ENCODE assay signal across 10 cellular contexts in the genomic region with DNA sequence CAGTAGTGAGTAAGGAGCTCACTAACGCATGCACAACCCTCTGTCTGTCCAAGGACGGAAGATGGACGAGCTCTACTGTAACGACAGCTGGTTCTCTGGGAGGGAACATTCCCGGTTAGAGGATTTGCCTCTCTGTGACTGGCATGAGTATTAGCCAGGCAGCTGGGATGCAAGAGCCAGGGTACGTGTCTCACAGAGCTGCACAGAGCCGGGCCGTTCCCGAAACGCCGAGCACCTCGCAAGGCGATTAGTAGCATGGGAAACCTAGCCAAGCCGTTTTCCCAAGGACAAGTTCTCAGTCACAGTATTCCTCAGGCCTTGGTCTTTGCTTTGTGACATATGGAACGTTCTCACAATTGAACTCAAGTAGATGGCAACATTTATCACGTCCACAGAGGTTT.
DNase-seq lines count a peak whose midpoint lies in the region; ATAC-seq, FAIRE-seq and TF ChIP-seq lines count a peak whose summit lies in the region.
"Had no signal": no experiment of that assay in that cellular context is flagged by ENCODE, and none has a peak within 500 bp of the region (broad histone marks: within the 10 kb centered on the region; RNA-seq: fewer than 3 reads in every experiment).

No MANE protein-coding gene starts in this region.

- no peak for ATAC-seq in left ventricle myocardium superior

- no peaks in the 10 kb centered on the region for H3K9me3 ChIP-seq in H9 (ENCODE audit: control insufficient read depth, low read depth, low read length)
- H3K9me3 ChIP-seq in astrocyte (ENCODE audit: insufficient read depth, low read depth, low read length) = no peaks in the 10 kb centered on the region
- no peaks in the 10 kb centered on the region for H3K9me3 ChIP-seq in suprapubic skin
- H3K9me3 ChIP-seq in Peyer's patch = no peaks in the 10 kb centered on the region
- H3K9me3 ChIP-seq: ovary had no signal

- no peaks in the 10 kb centered on the region for H3K23me2 ChIP-seq in H9 (ENCODE audit: insufficient read length, low read depth, low read length, poor library complexity, severe bottlenecking)

- intact Hi-C loops in left ventricle myocardium superior (cut with micrococcal nuclease) (no loop called here), CD14-positive monocyte (cut with micrococcal nuclease) (no loop called here)
- intact Hi-C loops in activated naive CD4-positive, alpha-beta T cell treated with anti-CD3 and anti-CD28 coated beads for 36 hours (cut with micrococcal nuclease) = no loop called here

- H3K56ac ChIP-seq in H9 (ENCODE audit: insufficient read length, low read depth, low read length) = no peak overlapping the region

- no peaks in the 10 kb centered on the region for H3K9me3 Mint-ChIP-seq in H9
- no peaks in the 10 kb centered on the region for H3K9me3 Mint-ChIP-seq in astrocyte (ENCODE audit: unreplicated experiment)
- H3K9me3 Mint-ChIP-seq in activated naive CD4-positive, alpha-beta T cell treated with anti-CD3 and anti-CD28 coated beads for 36 hours = no peaks in the 10 kb centered on the region
- no peaks in the 10 kb centered on the region for H3K9me3 Mint-ChIP-seq in CD14-positive monocyte

- no CpG with 5 or more reads among the region's 16 CpGs for WGBS in H9 (ENCODE audit: extremely low coverage, insufficient read length, low lambda C conversion rate)
- WGBS in suprapubic skin = 58% methylated on average over 9 of the region's 16 CpGs

- H3K79me1 ChIP-seq in H9 (ENCODE audit: insufficient read depth, low read depth, low read length, poor library complexity, severe bottlenecking) = no peaks in the 10 kb centered on the region

- H3K27ac ChIP-seq in H9 (ENCODE audit: insufficient read length, low read depth, low read length) (peak overlapping the region; percentile 45), astrocyte (ENCODE audit: low read depth, low read length) (peak overlapping the region; percentile 99), suprapubic skin (peak overlapping the region; percentile 1), Peyer's patch (peak overlapping the region in 2 of 4 donors; percentile 0 to 75)
- H3K27ac ChIP-seq: ovary had no signal

- H2AK5ac ChIP-seq in H9 (ENCODE audit: insufficient read length, low read length) = no peak overlapping the region

- H2BK15ac ChIP-seq in H9 (ENCODE audit: low read depth, low read length) = no peak overlapping the region

- H4K20me1 ChIP-seq in H9 (ENCODE audit: control insufficient read depth, insufficient read depth, insufficient read length) (no peaks in the 10 kb centered on the region), astrocyte (ENCODE audit: insufficient read depth, low read length) (no peaks in the 10 kb centered on the region)

- H3K27me3 ChIP-seq in H9 (ENCODE audit: insufficient read depth, low read length) (no peaks in the 10 kb centered on the region), astrocyte (ENCODE audit: insufficient read depth, low read length) (no peaks in the 10 kb centered on the region), kidney epithelial cell (ENCODE audit: control insufficient read depth, insufficient read depth, low read length) (no peaks in the 10 kb centered on the region), suprapubic skin (no peaks in the 10 kb centered on the region), Peyer's patch (no peaks in the 10 kb centered on the region)
- H3K27me3 ChIP-seq: ovary had no signal

- no peak for FAIRE-seq in astrocyte (lab: Jason Lieb, UNC)

- H3K4me2 ChIP-seq in H9 (ENCODE audit: insufficient read depth, insufficient read length, low read length) = no peak overlapping the region
- peak overlapping the region; percentile 76 for H3K4me2 ChIP-seq in astrocyte (ENCODE audit: low read length)

- no peak overlapping the region for H2BK12ac ChIP-seq in H9 (ENCODE audit: insufficient read length, low read depth, low read length)

- H2BK20ac ChIP-seq in H9 (ENCODE audit: low read depth, low read length, poor library complexity, severe bottlenecking) = no peak overlapping the region

- no peak overlapping the region for H4K91ac ChIP-seq in H9 (ENCODE audit: insufficient read length, low read depth, low read length)

- no peak overlapping the region for H2BK120ac ChIP-seq in H9 (ENCODE audit: low read depth, low read length, poor library complexity, severe bottlenecking)

- H4K8ac ChIP-seq in H9 (replicated peaks; ENCODE audit: insufficient read length, low read depth, low read length) = no peak overlapping the region

- peak overlapping the region; percentile 1 for H3K18ac ChIP-seq in H9 (ENCODE audit: insufficient read length, low read depth, low read length)

- H3K79me2 ChIP-seq in H9 (ENCODE audit: insufficient read depth, low read length) (no peaks in the 10 kb centered on the region), astrocyte (ENCODE audit: insufficient read depth, low read length) (peaks cover 4% of the 10 kb centered on the region)

- H3K36me3 Mint-ChIP-seq in H9 (ENCODE audit: insufficient read depth in 1 of 3, low read depth in 3 of 3) (peaks cover 0 to 44% (median 35%) of the 10 kb centered on the region in 3 experiments; a peak in 6 of 7 replicates), astrocyte (ENCODE audit: low read depth, unreplicated experiment) (peaks cover 8% of the 10 kb centered on the region), CD14-positive monocyte (no peaks in the 10 kb centered on the region)
- H3K36me3 Mint-ChIP-seq in activated naive CD4-positive, alpha-beta T cell treated with anti-CD3 and anti-CD28 coated beads for 36 hours (ENCODE audit: low read depth) = no peaks in the 10 kb centered on the region

- H2BK5ac ChIP-seq in H9 (ENCODE audit: insufficient read length, low read length) = no peak overlapping the region

- no peak overlapping the region for H3K23ac ChIP-seq in H9 (ENCODE audit: insufficient read length, low read depth, low read length)

- H4K5ac ChIP-seq in H9 (ENCODE audit: insufficient read length, low read depth, low read length) = no peak overlapping the region

- DNase-seq in H9 = no peak
- peak; percentile 92 for DNase-seq in astrocyte (ENCODE audit: low read depth)
- peak; percentile 47 for DNase-seq in kidney epithelial cell (ENCODE audit: low read depth)
- DNase-seq in suprapubic skin (ENCODE audit: low spot score in 2 of 2) = no peak
- no peak for DNase-seq in Peyer's patch
- no peak for DNase-seq in left ventricle myocardium superior
- DNase-seq in activated naive CD4-positive, alpha-beta T cell treated with anti-CD3 and anti-CD28 coated beads for 36 hours = no peak
- DNase-seq in CD14-positive monocyte (ENCODE audit: low spot score) = no peak
- DNase-seq: NCI-H2081 had no signal

- H3K4me1 ChIP-seq in H9 (ENCODE audit: insufficient read depth, low read length) (peaks cover 16% of the 10 kb centered on the region), astrocyte (ENCODE audit: insufficient read depth, low read length) (peaks cover 65% of the 10 kb centered on the region), suprapubic skin (peaks cover 2% of the 10 kb centered on the region), Peyer's patch (peaks cover 0 to 13% (median 0%) of the 10 kb centered on the region in 4 donors)

- peak overlapping the region; percentile 9 for H3K4me3 ChIP-seq in astrocyte (ENCODE audit: insufficient read depth, low read depth, low read length)
- no peak overlapping the region for H3K4me3 ChIP-seq in kidney epithelial cell (ENCODE audit: low read depth, low read length)
- H3K4me3 ChIP-seq in suprapubic skin = no peak overlapping the region
- no peak overlapping the region for H3K4me3 ChIP-seq in Peyer's patch
- H3K4me3 ChIP-seq: ovary had no signal

- CTCF ChIA-PET in activated naive CD4-positive, alpha-beta T cell treated with anti-CD3 and anti-CD28 coated beads for 36 hours (lab: Charles Lee) = interaction anchor here (0.7 kb wide), 1 partner anchor 1692 kb away, joined by 3 read pairs; no protein-coding TSS in a partner anchor

- TF ChIP-seq CTCF in H9 (conservative IDR thresholded peaks at IDR 0.05) (no peak), astrocyte (IDR thresholded peaks at IDR 0.05; ENCODE audit: insufficient read depth, low read depth, low read length) (no peak), kidney epithelial cell (IDR thresholded peaks at IDR 0.05; ENCODE audit: insufficient read depth, low read length, poor library complexity, severe bottlenecking) (no peak), suprapubic skin (IDR thresholded peaks at IDR 0.05) (no peak), Peyer's patch (IDR thresholded peaks at IDR 0.05) (no peak), CD14-positive monocyte (IDR thresholded peaks at IDR 0.05) (no peak)

- H3T11ph ChIP-seq in H9 (ENCODE audit: low read length) = no peak overlapping the region

- H3K36me3 ChIP-seq in astrocyte (ENCODE audit: insufficient read depth, low read length) (peaks cover 11% of the 10 kb centered on the region), kidney epithelial cell (ENCODE audit: control insufficient read depth, insufficient read depth, low read length) (peaks cover 1% of the 10 kb centered on the region), suprapubic skin (no peaks in the 10 kb centered on the region), Peyer's patch (no peaks in the 10 kb centered on the region)
- H3K36me3 ChIP-seq: ovary had no signal

- no peak overlapping the region for H2AFZ ChIP-seq in H9 (ENCODE audit: low read length)
- H2AFZ ChIP-seq in astrocyte (ENCODE audit: low read depth, low read length) = peak overlapping the region; percentile 2

- no peak overlapping the region; a peak in 1 of 5 replicates for H3K4me3 Mint-ChIP-seq in H9
- H3K4me3 Mint-ChIP-seq in astrocyte (ENCODE audit: unreplicated experiment) = no peak overlapping the region
- H3K4me3 Mint-ChIP-seq in activated naive CD4-positive, alpha-beta T cell treated with anti-CD3 and anti-CD28 coated beads for 36 hours = no peak overlapping the region
- no peak overlapping the region for H3K4me3 Mint-ChIP-seq in CD14-positive monocyte

- H3K9ac ChIP-seq in H9 (ENCODE audit: extremely low read depth, insufficient read length, low read length) (no peak overlapping the region), astrocyte (ENCODE audit: low read length) (peak overlapping the region; percentile 88)

- H3K14ac ChIP-seq in H9 (ENCODE audit: insufficient read depth, low read length) = peak overlapping the region; percentile 1; the same call in 1 of the 2 replicates

- no peak for TF ChIP-seq EP300 in suprapubic skin (IDR thresholded peaks at IDR 0.05)

- peaks cover 55 to 60% of the 10 kb centered on the region in 2 experiments for H3K4me1 Mint-ChIP-seq in H9
- H3K4me1 Mint-ChIP-seq in astrocyte (ENCODE audit: low read depth, unreplicated experiment) = peaks cover 60% of the 10 kb centered on the region
- H3K4me1 Mint-ChIP-seq in activated naive CD4-positive, alpha-beta T cell treated with anti-CD3 and anti-CD28 coated beads for 36 hours (ENCODE audit: low read depth) = peaks cover 6% of the 10 kb centered on the region
- peaks cover 9% of the 10 kb centered on the region for H3K4me1 Mint-ChIP-seq in CD14-positive monocyte

- no peaks in the 10 kb centered on the region for H3K27me3 Mint-ChIP-seq in H9 (ENCODE audit: low read depth)
- H3K27me3 Mint-ChIP-seq in astrocyte (ENCODE audit: low read depth, unreplicated experiment) = no peaks in the 10 kb centered on the region
- no peaks in the 10 kb centered on the region for H3K27me3 Mint-ChIP-seq in activated naive CD4-positive, alpha-beta T cell treated with anti-CD3 and anti-CD28 coated beads for 36 hours (ENCODE audit: low read depth)
- H3K27me3 Mint-ChIP-seq in CD14-positive monocyte (ENCODE audit: low read depth in 3 of 3) = peaks cover 6% of the 10 kb centered on the region in 3 donors

- no peak overlapping the region for H3K4ac ChIP-seq in H9 (ENCODE audit: low read depth, low read length)

- H3K27ac Mint-ChIP-seq in H9 (peak overlapping the region; percentile 91 to 98 (median 95)), astrocyte (ENCODE audit: unreplicated experiment) (peak overlapping the region; percentile 99), CD14-positive monocyte (no peak overlapping the region)
- no peak overlapping the region for H3K27ac Mint-ChIP-seq in activated naive CD4-positive, alpha-beta T cell treated with anti-CD3 and anti-CD28 coated beads for 36 hours

- TF ChIP-seq POLR2A in suprapubic skin (IDR thresholded peaks at IDR 0.05) (no peak), Peyer's patch (IDR thresholded peaks at IDR 0.05) (no peak)

Comparison
In these comparisons a context has a peak if more than half of its experiments do, and no peak if none do; other contexts are left out.
1. DNase-seq: peak in astrocyte (single experiment) and kidney epithelial cell (single experiment); none in H9 (single experiment), suprapubic skin (0 of 2), Peyer's patch (0 of 3), left ventricle myocardium superior (single experiment), activated naive CD4-positive, alpha-beta T cell treated with anti-CD3 and anti-CD28 coated beads for 36 hours (single experiment) and CD14-positive monocyte (single experiment).
2. H3K27ac Mint-ChIP-seq: peak in H9 (3 of 3) and astrocyte (single experiment); none in activated naive CD4-positive, alpha-beta T cell treated with anti-CD3 and anti-CD28 coated beads for 36 hours (single experiment) and CD14-positive monocyte (0 of 7).